10 cellular contexts compared by ENCODE assay signal in genomic region chr13:52849727-52850395, GRCh38.
DNase-seq lines count a peak whose midpoint lies in the region; ATAC-seq and TF ChIP-seq lines count a peak whose summit lies in the region.
"Had no signal": no experiment of that assay in that cellular context is flagged by ENCODE, and none has a peak within 500 bp of the region (broad histone marks: within the 10 kb centered on the region; RNA-seq: fewer than 3 reads in every experiment).

No MANE protein-coding gene starts in this region.

- no peak for TF ChIP-seq CTCF in foreskin fibroblast (IDR thresholded peaks at IDR 0.05; ENCODE audit: low read depth, low read length)
- no peak for TF ChIP-seq CTCF in GM10266 (IDR thresholded peaks at IDR 0.05; ENCODE audit: control insufficient read depth, insufficient read depth, low read depth, missing control alignments)

- H3K27me3 ChIP-seq in iPS-18a (ENCODE audit: control insufficient read depth, insufficient read depth, low read length): peaks cover 55% of the 10 kb centered on the region

- ATAC-seq in stimulated activated naive CD8-positive, alpha-beta T cell treated with anti-CD3 and anti-CD28 coated beads, Interleukin-15, Interleukin-2, amounts not matched to agents 100 U/mL and 50 U/mL, for 24 hours: no peak

- H3K9ac ChIP-seq in iPS-18a (ENCODE audit: low read length): no peak overlapping the region

- no peaks in the 10 kb centered on the region for H3K9me3 Mint-ChIP-seq in stimulated activated naive CD8-positive, alpha-beta T cell treated with anti-CD3 and anti-CD28 coated beads, Interleukin-15, Interleukin-2, amounts not matched to agents 100 ng/mL and 50 ng/mL, for 24 hours

- peaks cover 35% of the 10 kb centered on the region for H3K4me1 Mint-ChIP-seq in stimulated activated naive CD8-positive, alpha-beta T cell treated with anti-CD3 and anti-CD28 coated beads, Interleukin-15, Interleukin-2, amounts not matched to agents 100 ng/mL and 50 ng/mL, for 24 hours (ENCODE audit: low read depth)

- no peaks in the 10 kb centered on the region for H3K36me3 ChIP-seq in iPS-18a (ENCODE audit: control insufficient read depth, low read depth, low read length)
- H3K36me3 ChIP-seq: right atrium auricular region had no signal

- H3K4me3 ChIP-seq in iPS-18a (ENCODE audit: low read length) (peak overlapping the region; percentile 83), foreskin fibroblast (ENCODE audit: low read depth in 1 of 2, low read length in 2 of 2) (no peak overlapping the region)
- H3K4me3 ChIP-seq: PC-9 had no signal

- no peaks in the 10 kb centered on the region for H3K9me3 ChIP-seq in iPS-18a (ENCODE audit: control insufficient read depth, low read depth, low read length)
- H3K9me3 ChIP-seq: right atrium auricular region had no signal

- peaks cover 70% of the 10 kb centered on the region for H3K27me3 Mint-ChIP-seq in stimulated activated naive CD8-positive, alpha-beta T cell treated with anti-CD3 and anti-CD28 coated beads, Interleukin-15, Interleukin-2, amounts not matched to agents 100 ng/mL and 50 ng/mL, for 24 hours

- no peak for DNase-seq in stimulated activated naive CD8-positive, alpha-beta T cell treated with anti-CD3 and anti-CD28 coated beads, Interleukin-15, Interleukin-2, amounts not matched to agents 100 U/mL and 50 U/mL, for 24 hours
- DNase-seq in NCI-H69 (lab: John Stamatoyannopoulos, UW) (peak; percentile 93), NCI-H2196 treated with DMSO at 0.1 percent for 48 hours (lab: John Stamatoyannopoulos, UW; ENCODE audit: unreplicated experiment) (no peak), foreskin fibroblast (no peak), GM10266 (ENCODE audit: extremely low spot score) (no peak), AML-193 (lab: John Stamatoyannopoulos, UW) (no peak)
- DNase-seq: PC-9 had no signal

- H3K27ac Mint-ChIP-seq in stimulated activated naive CD8-positive, alpha-beta T cell treated with anti-CD3 and anti-CD28 coated beads, Interleukin-15, Interleukin-2, amounts not matched to agents 100 ng/mL and 50 ng/mL, for 24 hours: no peak overlapping the region

- no peak overlapping the region for H3K27ac ChIP-seq in iPS-18a (ENCODE audit: low read length)
- H3K27ac ChIP-seq: PC-9 had no signal

- peaks cover 19% of the 10 kb centered on the region for H3K4me1 ChIP-seq in iPS-18a (ENCODE audit: control insufficient read depth, low read depth, low read length)

- no peaks in the 10 kb centered on the region for H3K36me3 Mint-ChIP-seq in stimulated activated naive CD8-positive, alpha-beta T cell treated with anti-CD3 and anti-CD28 coated beads, Interleukin-15, Interleukin-2, amounts not matched to agents 100 ng/mL and 50 ng/mL, for 24 hours (ENCODE audit: low read depth)

- H3K4me3 Mint-ChIP-seq in stimulated activated naive CD8-positive, alpha-beta T cell treated with anti-CD3 and anti-CD28 coated beads, Interleukin-15, Interleukin-2, amounts not matched to agents 100 ng/mL and 50 ng/mL, for 24 hours: peak overlapping the region; percentile 24
